In the genomic region with DNA sequence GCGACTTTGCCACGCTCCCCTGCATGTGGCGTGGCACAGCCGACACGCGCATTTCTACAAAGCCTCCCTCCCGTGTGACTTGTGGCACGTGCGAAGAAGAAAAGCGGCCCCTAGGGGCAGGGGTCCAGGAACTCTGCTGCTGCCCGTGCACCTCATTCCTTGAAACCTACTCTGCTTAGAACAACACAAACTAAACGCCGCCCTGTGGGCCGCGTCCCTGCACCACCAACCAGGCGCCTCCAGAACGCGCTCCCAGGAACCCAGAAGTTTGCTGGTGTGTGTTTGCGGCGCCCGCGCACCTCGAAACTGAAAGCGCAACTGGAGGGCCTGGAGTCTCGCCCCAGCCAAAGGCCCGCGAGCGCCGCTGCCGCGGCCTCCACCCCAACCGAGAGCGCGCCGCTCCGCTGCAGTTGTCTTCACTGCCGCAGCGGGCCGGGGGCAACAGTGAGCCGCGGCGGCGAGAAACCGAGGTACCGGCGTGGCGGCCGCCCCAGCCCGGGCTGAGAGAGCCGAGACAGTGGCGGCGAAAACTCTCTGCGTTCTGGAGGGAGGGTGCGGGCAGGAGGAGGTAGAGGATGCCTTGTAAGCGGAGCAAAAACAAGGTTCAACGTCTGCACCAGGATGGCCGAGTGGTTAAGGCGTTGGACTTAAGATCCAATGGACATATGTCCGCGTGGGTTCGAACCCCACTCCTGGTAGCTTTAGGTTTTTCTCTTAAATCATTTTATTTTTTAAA, we compare ENCODE assay signal across 1 cellular context.
TF ChIP-seq lines count a peak whose summit lies in the region.

No MANE protein-coding gene starts in this region.

TF ChIP-seq in HepG2, 621 proteins besides CTCF, POLR2A, EP300 and RAD21 (continued from another document and continues in another):
- TF ChIP-seq, protein P1, sequence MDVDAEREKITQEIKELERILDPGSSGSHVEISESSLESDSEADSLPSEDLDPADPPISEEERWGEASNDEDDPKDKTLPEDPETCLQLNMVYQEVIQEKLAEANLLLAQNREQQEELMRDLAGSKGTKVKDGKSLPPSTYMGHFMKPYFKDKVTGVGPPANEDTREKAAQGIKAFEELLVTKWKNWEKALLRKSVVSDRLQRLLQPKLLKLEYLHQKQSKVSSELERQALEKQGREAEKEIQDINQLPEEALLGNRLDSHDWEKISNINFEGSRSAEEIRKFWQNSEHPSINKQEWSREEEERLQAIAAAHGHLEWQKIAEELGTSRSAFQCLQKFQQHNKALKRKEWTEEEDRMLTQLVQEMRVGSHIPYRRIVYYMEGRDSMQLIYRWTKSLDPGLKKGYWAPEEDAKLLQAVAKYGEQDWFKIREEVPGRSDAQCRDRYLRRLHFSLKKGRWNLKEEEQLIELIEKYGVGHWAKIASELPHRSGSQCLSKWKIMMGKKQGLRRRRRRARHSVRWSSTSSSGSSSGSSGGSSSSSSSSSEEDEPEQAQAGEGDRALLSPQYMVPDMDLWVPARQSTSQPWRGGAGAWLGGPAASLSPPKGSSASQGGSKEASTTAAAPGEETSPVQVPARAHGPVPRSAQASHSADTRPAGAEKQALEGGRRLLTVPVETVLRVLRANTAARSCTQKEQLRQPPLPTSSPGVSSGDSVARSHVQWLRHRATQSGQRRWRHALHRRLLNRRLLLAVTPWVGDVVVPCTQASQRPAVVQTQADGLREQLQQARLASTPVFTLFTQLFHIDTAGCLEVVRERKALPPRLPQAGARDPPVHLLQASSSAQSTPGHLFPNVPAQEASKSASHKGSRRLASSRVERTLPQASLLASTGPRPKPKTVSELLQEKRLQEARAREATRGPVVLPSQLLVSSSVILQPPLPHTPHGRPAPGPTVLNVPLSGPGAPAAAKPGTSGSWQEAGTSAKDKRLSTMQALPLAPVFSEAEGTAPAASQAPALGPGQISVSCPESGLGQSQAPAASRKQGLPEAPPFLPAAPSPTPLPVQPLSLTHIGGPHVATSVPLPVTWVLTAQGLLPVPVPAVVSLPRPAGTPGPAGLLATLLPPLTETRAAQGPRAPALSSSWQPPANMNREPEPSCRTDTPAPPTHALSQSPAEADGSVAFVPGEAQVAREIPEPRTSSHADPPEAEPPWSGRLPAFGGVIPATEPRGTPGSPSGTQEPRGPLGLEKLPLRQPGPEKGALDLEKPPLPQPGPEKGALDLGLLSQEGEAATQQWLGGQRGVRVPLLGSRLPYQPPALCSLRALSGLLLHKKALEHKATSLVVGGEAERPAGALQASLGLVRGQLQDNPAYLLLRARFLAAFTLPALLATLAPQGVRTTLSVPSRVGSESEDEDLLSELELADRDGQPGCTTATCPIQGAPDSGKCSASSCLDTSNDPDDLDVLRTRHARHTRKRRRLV (CRISPR knock-in tag; IDR thresholded peaks at IDR 0.05), result no peak; the same call in 1 of the 2 replicates
- TF ChIP-seq ZNF569 (CRISPR knock-in tag; IDR thresholded peaks at IDR 0.05; ENCODE audit: borderline replicate concordance), result no peak
- TF ChIP-seq CCAR2 (optimal IDR thresholded peaks at IDR 0.05; ENCODE audit: low read depth, low read length), result no peak
- peak; percentile 69; the same call in 1 of the 2 replicates for TF ChIP-seq ZNF124 (CRISPR knock-in tag; IDR thresholded peaks at IDR 0.05)
- TF ChIP-seq ZNF333 (CRISPR knock-in tag; IDR thresholded peaks at IDR 0.05; ENCODE audit: borderline replicate concordance), result peak; percentile 97
- TF ChIP-seq SMAD3 (CRISPR knock-in tag; IDR thresholded peaks at IDR 0.05), result peak; percentile 98
- TF ChIP-seq ZFP36L2 (CRISPR knock-in tag; IDR thresholded peaks at IDR 0.05), result no peak
- TF ChIP-seq ZNF773 (CRISPR knock-in tag; IDR thresholded peaks at IDR 0.05; ENCODE audit: borderline replicate concordance), result peak; percentile 8; the same call in 1 of the 2 replicates
- no peak for TF ChIP-seq SRSF1 (optimal IDR thresholded peaks at IDR 0.05; ENCODE audit: low read depth, low read length)
- TF ChIP-seq STAT5B (CRISPR knock-in tag; IDR thresholded peaks at IDR 0.05), result no peak
- no peak for TF ChIP-seq ZNF616 (CRISPR knock-in tag; IDR thresholded peaks at IDR 0.05; ENCODE audit: low read depth)
- TF ChIP-seq NFKBIZ (CRISPR knock-in tag; IDR thresholded peaks at IDR 0.05), result peak; percentile 83; the same call in 1 of the 2 replicates
- peak; percentile 89; the same call in 1 of the 2 replicates for TF ChIP-seq ZNF615 (CRISPR knock-in tag; IDR thresholded peaks at IDR 0.05; ENCODE audit: borderline replicate concordance)
- TF ChIP-seq CCDC6 (CRISPR knock-in tag; IDR thresholded peaks at IDR 0.05), result no peak
- 0 out of 2 replicates have a peak, but pooled peaks have one; percentile 71 for TF ChIP-seq RFXANK (CRISPR knock-in tag; IDR thresholded peaks at IDR 0.05)
- TF ChIP-seq SKI (IDR thresholded peaks at IDR 0.05; ENCODE audit: partially characterized antibody), result peak; percentile 91
- peak; percentile 84; the same call in 1 of the 2 replicates for TF ChIP-seq KMT2A (CRISPR knock-in tag; IDR thresholded peaks at IDR 0.05)
- TF ChIP-seq, protein P2, sequence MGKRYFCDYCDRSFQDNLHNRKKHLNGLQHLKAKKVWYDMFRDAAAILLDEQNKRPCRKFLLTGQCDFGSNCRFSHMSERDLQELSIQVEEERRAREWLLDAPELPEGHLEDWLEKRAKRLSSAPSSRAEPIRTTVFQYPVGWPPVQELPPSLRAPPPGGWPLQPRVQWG (CRISPR knock-in tag; IDR thresholded peaks at IDR 0.05; ENCODE audit: borderline replicate concordance, low read depth), result 0 out of 2 replicates have a peak, but pooled peaks have one; percentile 64
- TF ChIP-seq POLR2AphosphoS5 (IDR thresholded peaks at IDR 0.05; ENCODE audit: low read depth, low read length), result no peak
- TF ChIP-seq ZNF7 (CRISPR knock-in tag; IDR thresholded peaks at IDR 0.05), result no peak
- peak; percentile 67; the same call in 1 of the 2 replicates for TF ChIP-seq ZNF558 (CRISPR knock-in tag; IDR thresholded peaks at IDR 0.05; ENCODE audit: borderline replicate concordance)
- peak; percentile 56; the same call in 1 of the 2 replicates for TF ChIP-seq MYNN (CRISPR knock-in tag; IDR thresholded peaks at IDR 0.05; ENCODE audit: low read depth)
- TF ChIP-seq KMT2B (CRISPR knock-in tag; IDR thresholded peaks at IDR 0.05), result peak; percentile 97
- 0 out of 2 replicates have a peak, but pooled peaks have one; percentile 49 for TF ChIP-seq HNRNPUL1 (IDR thresholded peaks at IDR 0.05; ENCODE audit: low read depth, low read length)
- peak; percentile 79; the same call in 1 of the 2 replicates for TF ChIP-seq ZNF607 (CRISPR knock-in tag; IDR thresholded peaks at IDR 0.05; ENCODE audit: borderline replicate concordance)
- no peak for TF ChIP-seq TCF7L2 (IDR thresholded peaks at IDR 0.05; ENCODE audit: low read depth, low read length)
- TF ChIP-seq, protein P3, sequence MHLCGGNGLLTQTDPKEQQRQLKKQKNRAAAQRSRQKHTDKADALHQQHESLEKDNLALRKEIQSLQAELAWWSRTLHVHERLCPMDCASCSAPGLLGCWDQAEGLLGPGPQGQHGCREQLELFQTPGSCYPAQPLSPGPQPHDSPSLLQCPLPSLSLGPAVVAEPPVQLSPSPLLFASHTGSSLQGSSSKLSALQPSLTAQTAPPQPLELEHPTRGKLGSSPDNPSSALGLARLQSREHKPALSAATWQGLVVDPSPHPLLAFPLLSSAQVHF (CRISPR knock-in tag; IDR thresholded peaks at IDR 0.05), result 0 out of 2 replicates have a peak, but pooled peaks have one; percentile 78
- TF ChIP-seq, protein P4, sequence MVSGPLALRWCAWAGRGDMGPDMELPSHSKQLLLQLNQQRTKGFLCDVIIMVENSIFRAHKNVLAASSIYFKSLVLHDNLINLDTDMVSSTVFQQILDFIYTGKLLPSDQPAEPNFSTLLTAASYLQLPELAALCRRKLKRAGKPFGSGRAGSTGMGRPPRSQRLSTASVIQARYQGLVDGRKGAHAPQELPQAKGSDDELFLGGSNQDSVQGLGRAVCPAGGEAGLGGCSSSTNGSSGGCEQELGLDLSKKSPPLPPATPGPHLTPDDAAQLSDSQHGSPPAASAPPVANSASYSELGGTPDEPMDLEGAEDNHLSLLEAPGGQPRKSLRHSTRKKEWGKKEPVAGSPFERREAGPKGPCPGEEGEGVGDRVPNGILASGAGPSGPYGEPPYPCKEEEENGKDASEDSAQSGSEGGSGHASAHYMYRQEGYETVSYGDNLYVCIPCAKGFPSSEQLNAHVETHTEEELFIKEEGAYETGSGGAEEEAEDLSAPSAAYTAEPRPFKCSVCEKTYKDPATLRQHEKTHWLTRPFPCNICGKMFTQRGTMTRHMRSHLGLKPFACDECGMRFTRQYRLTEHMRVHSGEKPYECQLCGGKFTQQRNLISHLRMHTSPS (CRISPR knock-in tag; IDR thresholded peaks at IDR 0.05; ENCODE audit: low read depth), result no peak
- TF ChIP-seq, protein P5, sequence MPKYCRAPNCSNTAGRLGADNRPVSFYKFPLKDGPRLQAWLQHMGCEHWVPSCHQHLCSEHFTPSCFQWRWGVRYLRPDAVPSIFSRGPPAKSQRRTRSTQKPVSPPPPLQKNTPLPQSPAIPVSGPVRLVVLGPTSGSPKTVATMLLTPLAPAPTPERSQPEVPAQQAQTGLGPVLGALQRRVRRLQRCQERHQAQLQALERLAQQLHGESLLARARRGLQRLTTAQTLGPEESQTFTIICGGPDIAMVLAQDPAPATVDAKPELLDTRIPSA (CRISPR knock-in tag; IDR thresholded peaks at IDR 0.05; ENCODE audit: borderline replicate concordance), result 0 out of 2 replicates have a peak, but pooled peaks have one; percentile 51
- TF ChIP-seq PPARG (CRISPR knock-in tag; conservative IDR thresholded peaks at IDR 0.05), result peak; percentile 65
- peak; percentile 96 for TF ChIP-seq ZNF572 (CRISPR knock-in tag; IDR thresholded peaks at IDR 0.05)
- TF ChIP-seq, protein P6, sequence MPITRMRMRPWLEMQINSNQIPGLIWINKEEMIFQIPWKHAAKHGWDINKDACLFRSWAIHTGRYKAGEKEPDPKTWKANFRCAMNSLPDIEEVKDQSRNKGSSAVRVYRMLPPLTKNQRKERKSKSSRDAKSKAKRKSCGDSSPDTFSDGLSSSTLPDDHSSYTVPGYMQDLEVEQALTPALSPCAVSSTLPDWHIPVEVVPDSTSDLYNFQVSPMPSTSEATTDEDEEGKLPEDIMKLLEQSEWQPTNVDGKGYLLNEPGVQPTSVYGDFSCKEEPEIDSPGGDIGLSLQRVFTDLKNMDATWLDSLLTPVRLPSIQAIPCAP (CRISPR knock-in tag; IDR thresholded peaks at IDR 0.05; ENCODE audit: low read depth), result peak; percentile 54; the same call in 1 of the 2 replicates
- TF ChIP-seq HMG20B (CRISPR knock-in tag; conservative IDR thresholded peaks at IDR 0.05), result peak; percentile 75
- no peak for TF ChIP-seq IKZF1 (IDR thresholded peaks at IDR 0.05)
- peak; percentile 64 for TF ChIP-seq ZNF777 (CRISPR knock-in tag; IDR thresholded peaks at IDR 0.05)
- peak; percentile 60; the same call in 1 of the 2 replicates for TF ChIP-seq GATA4 (IDR thresholded peaks at IDR 0.05; ENCODE audit: borderline replicate concordance, low read depth)
- TF ChIP-seq KAT8 (CRISPR knock-in tag; IDR thresholded peaks at IDR 0.05), result peak; percentile 85
- TF ChIP-seq GTF2F1 (IDR thresholded peaks at IDR 0.05; ENCODE audit: low read length), result no peak; the same call in 1 of the 2 replicates
- TF ChIP-seq, protein P7, sequence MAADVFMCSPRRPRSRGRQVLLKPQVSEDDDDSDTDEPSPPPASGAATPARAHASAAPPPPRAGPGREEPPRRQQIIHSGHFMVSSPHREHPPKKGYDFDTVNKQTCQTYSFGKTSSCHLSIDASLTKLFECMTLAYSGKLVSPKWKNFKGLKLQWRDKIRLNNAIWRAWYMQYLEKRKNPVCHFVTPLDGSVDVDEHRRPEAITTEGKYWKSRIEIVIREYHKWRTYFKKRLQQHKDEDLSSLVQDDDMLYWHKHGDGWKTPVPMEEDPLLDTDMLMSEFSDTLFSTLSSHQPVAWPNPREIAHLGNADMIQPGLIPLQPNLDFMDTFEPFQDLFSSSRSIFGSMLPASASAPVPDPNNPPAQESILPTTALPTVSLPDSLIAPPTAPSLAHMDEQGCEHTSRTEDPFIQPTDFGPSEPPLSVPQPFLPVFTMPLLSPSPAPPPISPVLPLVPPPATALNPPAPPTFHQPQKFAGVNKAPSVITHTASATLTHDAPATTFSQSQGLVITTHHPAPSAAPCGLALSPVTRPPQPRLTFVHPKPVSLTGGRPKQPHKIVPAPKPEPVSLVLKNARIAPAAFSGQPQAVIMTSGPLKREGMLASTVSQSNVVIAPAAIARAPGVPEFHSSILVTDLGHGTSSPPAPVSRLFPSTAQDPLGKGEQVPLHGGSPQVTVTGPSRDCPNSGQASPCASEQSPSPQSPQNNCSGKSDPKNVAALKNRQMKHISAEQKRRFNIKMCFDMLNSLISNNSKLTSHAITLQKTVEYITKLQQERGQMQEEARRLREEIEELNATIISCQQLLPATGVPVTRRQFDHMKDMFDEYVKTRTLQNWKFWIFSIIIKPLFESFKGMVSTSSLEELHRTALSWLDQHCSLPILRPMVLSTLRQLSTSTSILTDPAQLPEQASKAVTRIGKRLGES (CRISPR knock-in tag; IDR thresholded peaks at IDR 0.05; ENCODE audit: borderline replicate concordance), result peak; percentile 32
- TF ChIP-seq, protein P8, sequence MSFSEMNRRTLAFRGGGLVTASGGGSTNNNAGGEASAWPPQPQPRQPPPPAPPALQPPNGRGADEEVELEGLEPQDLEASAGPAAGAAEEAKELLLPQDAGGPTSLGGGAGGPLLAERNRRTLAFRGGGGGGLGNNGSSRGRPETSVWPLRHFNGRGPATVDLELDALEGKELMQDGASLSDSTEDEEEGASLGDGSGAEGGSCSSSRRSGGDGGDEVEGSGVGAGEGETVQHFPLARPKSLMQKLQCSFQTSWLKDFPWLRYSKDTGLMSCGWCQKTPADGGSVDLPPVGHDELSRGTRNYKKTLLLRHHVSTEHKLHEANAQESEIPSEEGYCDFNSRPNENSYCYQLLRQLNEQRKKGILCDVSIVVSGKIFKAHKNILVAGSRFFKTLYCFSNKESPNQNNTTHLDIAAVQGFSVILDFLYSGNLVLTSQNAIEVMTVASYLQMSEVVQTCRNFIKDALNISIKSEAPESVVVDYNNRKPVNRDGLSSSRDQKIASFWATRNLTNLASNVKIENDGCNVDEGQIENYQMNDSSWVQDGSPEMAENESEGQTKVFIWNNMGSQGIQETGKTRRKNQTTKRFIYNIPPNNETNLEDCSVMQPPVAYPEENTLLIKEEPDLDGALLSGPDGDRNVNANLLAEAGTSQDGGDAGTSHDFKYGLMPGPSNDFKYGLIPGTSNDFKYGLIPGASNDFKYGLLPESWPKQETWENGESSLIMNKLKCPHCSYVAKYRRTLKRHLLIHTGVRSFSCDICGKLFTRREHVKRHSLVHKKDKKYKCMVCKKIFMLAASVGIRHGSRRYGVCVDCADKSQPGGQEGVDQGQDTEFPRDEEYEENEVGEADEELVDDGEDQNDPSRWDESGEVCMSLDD (CRISPR knock-in tag; IDR thresholded peaks at IDR 0.05; ENCODE audit: borderline replicate concordance), result peak; percentile 82
- TF ChIP-seq RORA (CRISPR knock-in tag; IDR thresholded peaks at IDR 0.05), result no peak
- TF ChIP-seq SYNCRIP (IDR thresholded peaks at IDR 0.05; ENCODE audit: insufficient read depth, low read depth, low read length), result no peak
- TF ChIP-seq SIN3A (IDR thresholded peaks at IDR 0.05; ENCODE audit: borderline replicate concordance, low read depth, low read length), result no peak; the same call in 1 of the 2 replicates
- TF ChIP-seq RBM39 (IDR thresholded peaks at IDR 0.05; ENCODE audit: low read depth, low read length, poor library complexity, severe bottlenecking), result peak; percentile 92
- TF ChIP-seq EHMT2 (IDR thresholded peaks at IDR 0.05; ENCODE audit: borderline replicate concordance, low read depth, low read length), result no peak; the same call in 1 of the 2 replicates
- TF ChIP-seq ZNF598 (CRISPR knock-in tag; IDR thresholded peaks at IDR 0.05; ENCODE audit: borderline replicate concordance), result peak; percentile 95; the same call in 1 of the 2 replicates
- peak; percentile 69; the same call in 1 of the 2 replicates for TF ChIP-seq ELF3 (CRISPR knock-in tag; IDR thresholded peaks at IDR 0.05)
- peak; percentile 73 for TF ChIP-seq ZNF317 (CRISPR knock-in tag; IDR thresholded peaks at IDR 0.05)
- TF ChIP-seq AHR (CRISPR knock-in tag; IDR thresholded peaks at IDR 0.05), result 0 out of 2 replicates have a peak, but pooled peaks have one; percentile 21
- no peak for TF ChIP-seq TRIM24 (CRISPR knock-in tag; IDR thresholded peaks at IDR 0.05)
